ENCODE assay signal across 1 cellular context in the genomic region with DNA sequence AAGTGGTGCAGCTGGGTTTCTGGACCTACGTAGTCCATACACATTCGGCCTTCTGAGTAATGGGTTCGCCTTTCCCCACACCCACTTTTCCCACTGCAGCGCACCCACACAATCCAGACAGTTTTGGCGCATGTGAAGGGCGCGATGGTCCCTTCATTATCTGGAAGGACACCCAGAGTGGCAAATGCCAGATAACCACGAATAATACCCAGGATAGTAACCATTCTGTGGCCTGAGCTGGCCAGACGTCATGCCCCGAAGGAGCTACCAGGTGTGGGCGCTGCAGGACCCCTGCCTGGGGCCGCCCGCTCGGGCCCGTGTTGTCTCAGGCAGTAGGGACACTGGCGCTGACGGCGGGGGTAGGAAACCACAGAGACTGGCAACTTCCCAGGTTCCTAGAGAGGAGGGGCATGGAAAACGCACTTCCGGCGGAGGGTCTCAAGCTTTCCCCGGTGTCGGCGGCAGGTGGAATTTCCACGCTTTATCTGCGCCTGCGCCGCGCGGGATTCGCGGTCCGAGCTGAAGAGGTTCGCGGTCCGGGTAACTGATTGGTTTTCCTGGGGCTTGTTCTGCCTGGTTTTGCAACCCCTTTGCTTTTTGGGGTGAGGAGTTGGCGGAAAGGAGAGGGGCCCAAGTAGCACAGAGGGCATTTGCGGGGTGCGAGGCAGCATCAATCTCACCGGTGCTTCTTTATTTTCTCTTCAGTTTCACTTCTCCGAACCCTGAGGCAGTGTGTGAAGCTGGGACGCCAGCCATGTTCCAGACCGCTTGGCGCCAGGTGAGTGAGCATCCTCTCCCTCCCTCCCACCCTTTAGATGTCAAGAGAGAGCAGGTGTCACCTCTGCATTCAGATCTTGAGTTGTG.
TF ChIP-seq lines count a peak whose summit lies in the region.

TSS of gene ZNF620 (plus strand) at position 441 of the 864 bp plus-strand sequence. CDS start at position 755, 314 bp downstream.

TF ChIP-seq in HepG2, 621 proteins besides CTCF, POLR2A, EP300 and RAD21 (continued from another document and continues in another):
- TF ChIP-seq ZNF235 (CRISPR knock-in tag; IDR thresholded peaks at IDR 0.05; ENCODE audit: borderline replicate concordance) (peak; percentile 30; the same call in 1 of the 2 replicates), RXRA (CRISPR knock-in tag; IDR thresholded peaks at IDR 0.05) (peak; percentile 49; the same call in 1 of the 2 replicates), POLR2AphosphoS5 (IDR thresholded peaks at IDR 0.05; ENCODE audit: low read depth, low read length) (peak; percentile 79), CSRNP1 (CRISPR knock-in tag; IDR thresholded peaks at IDR 0.05) (peak; percentile 30; the same call in 1 of the 2 replicates), ZNF570 (CRISPR knock-in tag; IDR thresholded peaks at IDR 0.05; ENCODE audit: borderline replicate concordance) (no peak), KAT8 (CRISPR knock-in tag; IDR thresholded peaks at IDR 0.05) (peak; percentile 94), FOXP4 (CRISPR knock-in tag; IDR thresholded peaks at IDR 0.05) (peak; percentile 49; the same call in 1 of the 2 replicates), SRSF1 (optimal IDR thresholded peaks at IDR 0.05; ENCODE audit: low read depth, low read length) (no peak), EHMT2 (IDR thresholded peaks at IDR 0.05; ENCODE audit: borderline replicate concordance, low read depth, low read length) (no peak), CENPX (CRISPR knock-in tag; IDR thresholded peaks at IDR 0.05) (no peak), PTBP1 (IDR thresholded peaks at IDR 0.05; ENCODE audit: low read depth, low read length, poor library complexity, severe bottlenecking) (peak; percentile 31), ZNF431 (CRISPR knock-in tag; IDR thresholded peaks at IDR 0.05; ENCODE audit: borderline replicate concordance, low read depth) (0 out of 2 replicates have a peak, but pooled peaks have one; percentile 63), RFX5 (IDR thresholded peaks at IDR 0.05; ENCODE audit: low read depth, low read length) (no peak), RARG (CRISPR knock-in tag; IDR thresholded peaks at IDR 0.05; ENCODE audit: low read depth) (no peak), ONECUT2 (CRISPR knock-in tag; IDR thresholded peaks at IDR 0.05) (no peak), BCLAF1 (IDR thresholded peaks at IDR 0.05) (no peak), NR2F1 (CRISPR knock-in tag; IDR thresholded peaks at IDR 0.05) (no peak), CEBPZ (IDR thresholded peaks at IDR 0.05; ENCODE audit: low read length) (no peak), FOXK2 (IDR thresholded peaks at IDR 0.05) (no peak), PBX3 (CRISPR knock-in tag; IDR thresholded peaks at IDR 0.05; ENCODE audit: borderline replicate concordance) (no peak), CENPT (CRISPR knock-in tag; IDR thresholded peaks at IDR 0.05; ENCODE audit: low read depth) (no peak), ZNF746 (CRISPR knock-in tag; IDR thresholded peaks at IDR 0.05) (peak; percentile 80; the same call in 1 of the 2 replicates), GABPA (IDR thresholded peaks at IDR 0.05; ENCODE audit: low read depth, low read length) (peak; percentile 77), GABPA (CRISPR knock-in tag; IDR thresholded peaks at IDR 0.05; ENCODE audit: low read depth) (peak; percentile 97), ZNF501 (CRISPR knock-in tag; IDR thresholded peaks at IDR 0.05) (peak; percentile 94), ATF7-NPFF (CRISPR knock-in tag; IDR thresholded peaks at IDR 0.05; ENCODE audit: low read depth) (peak; percentile 69; the same call in 1 of the 2 replicates), ZFP36L2 (CRISPR knock-in tag; IDR thresholded peaks at IDR 0.05) (no peak), ZNF124 (CRISPR knock-in tag; IDR thresholded peaks at IDR 0.05) (no peak; the same call in 1 of the 2 replicates), KDM3A (CRISPR knock-in tag; IDR thresholded peaks at IDR 0.05; ENCODE audit: low read depth) (0 out of 2 replicates have a peak, but pooled peaks have one; percentile 37), KLF9 (CRISPR knock-in tag; IDR thresholded peaks at IDR 0.05; ENCODE audit: low read depth) (no peak)
- TF ChIP-seq, protein P1, sequence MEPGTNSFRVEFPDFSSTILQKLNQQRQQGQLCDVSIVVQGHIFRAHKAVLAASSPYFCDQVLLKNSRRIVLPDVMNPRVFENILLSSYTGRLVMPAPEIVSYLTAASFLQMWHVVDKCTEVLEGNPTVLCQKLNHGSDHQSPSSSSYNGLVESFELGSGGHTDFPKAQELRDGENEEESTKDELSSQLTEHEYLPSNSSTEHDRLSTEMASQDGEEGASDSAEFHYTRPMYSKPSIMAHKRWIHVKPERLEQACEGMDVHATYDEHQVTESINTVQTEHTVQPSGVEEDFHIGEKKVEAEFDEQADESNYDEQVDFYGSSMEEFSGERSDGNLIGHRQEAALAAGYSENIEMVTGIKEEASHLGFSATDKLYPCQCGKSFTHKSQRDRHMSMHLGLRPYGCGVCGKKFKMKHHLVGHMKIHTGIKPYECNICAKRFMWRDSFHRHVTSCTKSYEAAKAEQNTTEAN (CRISPR knock-in tag; conservative IDR thresholded peaks at IDR 0.05): no peak
- TF ChIP-seq, protein P2, sequence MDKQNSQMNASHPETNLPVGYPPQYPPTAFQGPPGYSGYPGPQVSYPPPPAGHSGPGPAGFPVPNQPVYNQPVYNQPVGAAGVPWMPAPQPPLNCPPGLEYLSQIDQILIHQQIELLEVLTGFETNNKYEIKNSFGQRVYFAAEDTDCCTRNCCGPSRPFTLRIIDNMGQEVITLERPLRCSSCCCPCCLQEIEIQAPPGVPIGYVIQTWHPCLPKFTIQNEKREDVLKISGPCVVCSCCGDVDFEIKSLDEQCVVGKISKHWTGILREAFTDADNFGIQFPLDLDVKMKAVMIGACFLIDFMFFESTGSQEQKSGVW (CRISPR knock-in tag; IDR thresholded peaks at IDR 0.05; ENCODE audit: borderline replicate concordance): no peak
- TF ChIP-seq, protein P3, sequence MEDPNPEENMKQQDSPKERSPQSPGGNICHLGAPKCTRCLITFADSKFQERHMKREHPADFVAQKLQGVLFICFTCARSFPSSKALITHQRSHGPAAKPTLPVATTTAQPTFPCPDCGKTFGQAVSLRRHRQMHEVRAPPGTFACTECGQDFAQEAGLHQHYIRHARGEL (CRISPR knock-in tag; IDR thresholded peaks at IDR 0.05): no peak
- TF ChIP-seq, protein P4, sequence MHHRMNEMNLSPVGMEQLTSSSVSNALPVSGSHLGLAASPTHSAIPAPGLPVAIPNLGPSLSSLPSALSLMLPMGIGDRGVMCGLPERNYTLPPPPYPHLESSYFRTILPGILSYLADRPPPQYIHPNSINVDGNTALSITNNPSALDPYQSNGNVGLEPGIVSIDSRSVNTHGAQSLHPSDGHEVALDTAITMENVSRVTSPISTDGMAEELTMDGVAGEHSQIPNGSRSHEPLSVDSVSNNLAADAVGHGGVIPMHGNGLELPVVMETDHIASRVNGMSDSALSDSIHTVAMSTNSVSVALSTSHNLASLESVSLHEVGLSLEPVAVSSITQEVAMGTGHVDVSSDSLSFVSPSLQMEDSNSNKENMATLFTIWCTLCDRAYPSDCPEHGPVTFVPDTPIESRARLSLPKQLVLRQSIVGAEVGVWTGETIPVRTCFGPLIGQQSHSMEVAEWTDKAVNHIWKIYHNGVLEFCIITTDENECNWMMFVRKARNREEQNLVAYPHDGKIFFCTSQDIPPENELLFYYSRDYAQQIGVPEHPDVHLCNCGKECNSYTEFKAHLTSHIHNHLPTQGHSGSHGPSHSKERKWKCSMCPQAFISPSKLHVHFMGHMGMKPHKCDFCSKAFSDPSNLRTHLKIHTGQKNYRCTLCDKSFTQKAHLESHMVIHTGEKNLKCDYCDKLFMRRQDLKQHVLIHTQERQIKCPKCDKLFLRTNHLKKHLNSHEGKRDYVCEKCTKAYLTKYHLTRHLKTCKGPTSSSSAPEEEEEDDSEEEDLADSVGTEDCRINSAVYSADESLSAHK (CRISPR knock-in tag; IDR thresholded peaks at IDR 0.05; ENCODE audit: borderline replicate concordance): no peak
- TF ChIP-seq, protein P5, sequence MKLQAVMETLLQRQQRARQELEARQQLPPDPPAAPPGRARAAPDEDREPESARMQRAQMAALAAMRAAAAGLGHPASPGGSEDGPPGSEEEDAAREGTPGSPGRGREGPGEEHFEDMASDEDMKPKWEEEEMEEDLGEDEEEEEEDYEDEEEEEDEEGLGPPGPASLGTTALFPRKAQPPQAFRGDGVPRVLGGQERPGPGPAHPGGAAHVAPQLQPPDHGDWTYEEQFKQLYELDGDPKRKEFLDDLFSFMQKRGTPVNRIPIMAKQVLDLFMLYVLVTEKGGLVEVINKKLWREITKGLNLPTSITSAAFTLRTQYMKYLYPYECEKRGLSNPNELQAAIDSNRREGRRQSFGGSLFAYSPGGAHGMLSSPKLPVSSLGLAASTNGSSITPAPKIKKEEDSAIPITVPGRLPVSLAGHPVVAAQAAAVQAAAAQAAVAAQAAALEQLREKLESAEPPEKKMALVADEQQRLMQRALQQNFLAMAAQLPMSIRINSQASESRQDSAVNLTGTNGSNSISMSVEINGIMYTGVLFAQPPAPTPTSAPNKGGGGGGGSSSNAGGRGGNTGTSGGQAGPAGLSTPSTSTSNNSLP (IDR thresholded peaks at IDR 0.05; ENCODE audit: low read depth, low read length): no peak
